34 cellular contexts compared by ENCODE assay signal in the genomic region with DNA sequence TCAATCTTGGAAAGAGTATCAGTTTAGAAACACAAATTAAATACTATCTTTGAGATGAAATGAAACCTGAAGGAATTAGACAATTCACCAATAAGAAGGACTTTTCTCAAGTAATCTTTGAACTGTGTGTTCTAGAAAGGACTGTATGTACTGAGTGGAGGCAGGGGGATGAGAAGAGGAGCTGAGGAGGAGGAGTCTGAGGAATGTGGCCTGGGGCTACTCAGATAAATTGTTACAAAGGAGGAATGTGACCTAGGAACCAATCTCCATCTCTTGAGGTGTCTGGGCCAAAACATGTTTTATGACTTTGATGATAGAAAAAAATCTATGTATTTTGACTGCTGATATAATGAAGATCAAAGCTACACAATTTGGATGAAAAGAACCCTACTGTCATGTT.
A peak's percentile ranks its signal among the peaks of the same experiment; 100 is the strongest.
DNase-seq lines count a peak whose midpoint lies in the region; ATAC-seq and TF ChIP-seq lines count a peak whose summit lies in the region.
"Had no signal": no experiment of that assay in that cellular context is flagged by ENCODE, and none has a peak within 500 bp of the region (broad histone marks: within the 10 kb centered on the region; RNA-seq: fewer than 3 reads in every experiment).

No MANE protein-coding gene starts in this region.

- H3K36me3 ChIP-seq in smooth muscle cell (ENCODE audit: low read depth) (no peaks in the 10 kb centered on the region), BE2C (no peaks in the 10 kb centered on the region)
- H3K36me3 ChIP-seq in effector memory CD4-positive, alpha-beta T cell (ENCODE audit: control insufficient read depth, insufficient read depth, low read length): no peaks in the 10 kb centered on the region
- H3K36me3 ChIP-seq: colonic mucosa, ovary, right atrium auricular region, suprapubic skin, uterus had no signal

- TF ChIP-seq CTCF in smooth muscle cell (IDR thresholded peaks at IDR 0.05; ENCODE audit: borderline replicate concordance, insufficient read depth, poor library complexity, severe bottlenecking) (no peak), BE2C (IDR thresholded peaks at IDR 0.05; ENCODE audit: low read depth, low read length) (no peak)

- peak; percentile 34 for DNase-seq in EL
- peak; percentile 43 for DNase-seq in SW480 (ENCODE audit: low spot score)
- peak; percentile 52 for DNase-seq in kidney tubule cell (ENCODE audit: low spot score)
- no peak for DNase-seq in smooth muscle cell (lab: John Stamatoyannopoulos, UW; ENCODE audit: unreplicated experiment)
- no peak for DNase-seq in effector memory CD4-positive, alpha-beta T cell
- no peak for DNase-seq in BE2C
- no peak for DNase-seq in DMS114 treated with DMSO at 0.1 percent for 48 hours (lab: John Stamatoyannopoulos, UW; ENCODE audit: unreplicated experiment)
- DNase-seq: activated CD4-positive, alpha-beta memory T cell treated with anti-CD3 and anti-CD28 coated beads for 36 hours; activated CD8-positive, alpha-beta memory T cell treated with anti-CD3 and anti-CD28 coated beads, Interleukin-2, amount 50 U/mL, for 4 hours; activated naive CD4-positive, alpha-beta T cell treated with anti-CD3 and anti-CD28 coated beads, Interleukin-2, amount 50 U/mL, for 16 hours; anterior cingulate cortex; CD8-positive, alpha-beta T cell; colonic mucosa; DMS53; effector memory CD8-positive, alpha-beta T cell; erythroblast; GF-D8; head of caudate nucleus; natural killer cell; NCI-H1436 treated with DMSO at 0.1 percent for 48 hours; NCI-H446 treated with DMSO at 0.1 percent for 48 hours; NCI-H82; ovary; stimulated activated CD4-positive, alpha-beta T cell treated with anti-CD3 and anti-CD28 coated beads, Interleukin-12 subunit alpha, Interleukin-12 subunit beta, amount 100 ng/mL, for 4 hours; stimulated activated CD4-positive, alpha-beta T cell treated with anti-CD3 and anti-CD28 coated beads, Interleukin-4, amount 100 ng/mL, for 4 hours; stimulated activated naive B cell treated with anti-CD40 and anti-IgM and Interleukin-4, amounts not matched to agents 10 μg/mL and 1 μg/mL and 100 μg/mL, for 72 hours; T-helper 1 cell; uterus had no signal

- no peak overlapping the region for H3K9ac ChIP-seq in smooth muscle cell (ENCODE audit: low read depth)

- peaks cover 7% of the 10 kb centered on the region for H3F3A ChIP-seq in smooth muscle cell (ENCODE audit: low read depth)

- no peak overlapping the region for H2AFZ ChIP-seq in smooth muscle cell (ENCODE audit: low read depth)

- H3K27me3 ChIP-seq in smooth muscle cell (ENCODE audit: low read depth) (no peaks in the 10 kb centered on the region), BE2C (no peaks in the 10 kb centered on the region)
- H3K27me3 ChIP-seq in effector memory CD4-positive, alpha-beta T cell (replicated peaks; ENCODE audit: control insufficient read depth, insufficient read depth, low read length, poor library complexity, severe bottlenecking): no peaks in the 10 kb centered on the region
- H3K27me3 ChIP-seq: colonic mucosa, ovary, right atrium auricular region, suprapubic skin, uterus had no signal

- H3K4me3 ChIP-seq in smooth muscle cell: no peak overlapping the region
- no peak overlapping the region for H3K4me3 ChIP-seq in effector memory CD4-positive, alpha-beta T cell (ENCODE audit: insufficient read depth, low read depth, low read length, poor library complexity, severe bottlenecking)
- no peak overlapping the region for H3K4me3 ChIP-seq in BE2C (ENCODE audit: low read depth, low read length)
- H3K4me3 ChIP-seq: colonic mucosa, ovary, right atrium auricular region, suprapubic skin, uterus had no signal

- peaks cover 7% of the 10 kb centered on the region for H3K79me2 ChIP-seq in smooth muscle cell (ENCODE audit: low read depth)

- ATAC-seq in HG02623 (IDR thresholded peaks at IDR 0.05; ENCODE audit: unreplicated experiment): no peak
- ATAC-seq: activated CD4-positive, CD25-positive, alpha-beta regulatory T cell treated with anti-CD3 and anti-CD28 coated beads, Interleukin-2, amount 50 U/mL, for 24 hours; CD8-positive, alpha-beta T cell; effector memory CD8-positive, alpha-beta T cell; left lobe of liver; natural killer cell; stimulated activated naive B cell treated with anti-CD40 and anti-IgM and Interleukin-4, amounts not matched to agents 10 μg/mL and 1 μg/mL and 100 μg/mL, for 72 hours had no signal

- H3K9me3 ChIP-seq in smooth muscle cell (replicated peaks; ENCODE audit: low read depth) (no peaks in the 10 kb centered on the region), BE2C (peaks cover 4% of the 10 kb centered on the region; the same call in 1 of the 2 replicates)
- H3K9me3 ChIP-seq in effector memory CD4-positive, alpha-beta T cell (ENCODE audit: control insufficient read depth, low read length): no peaks in the 10 kb centered on the region
- H3K9me3 ChIP-seq: colonic mucosa, ovary, right atrium auricular region, suprapubic skin, uterus had no signal

- no peak overlapping the region for H3K27ac ChIP-seq in smooth muscle cell (ENCODE audit: low read depth)
- no peak overlapping the region for H3K27ac ChIP-seq in effector memory CD4-positive, alpha-beta T cell (ENCODE audit: insufficient read depth, low read length, poor library complexity, severe bottlenecking)
- H3K27ac ChIP-seq: colonic mucosa, right atrium auricular region, RWPE1, suprapubic skin had no signal

- no peaks in the 10 kb centered on the region for H3K4me1 ChIP-seq in smooth muscle cell (ENCODE audit: low read depth)
- H3K4me1 ChIP-seq in effector memory CD4-positive, alpha-beta T cell (ENCODE audit: control insufficient read depth, insufficient read depth, low read length, poor library complexity, severe bottlenecking): no peaks in the 10 kb centered on the region
- H3K4me1 ChIP-seq in BE2C: no peaks in the 10 kb centered on the region
- H3K4me1 ChIP-seq: colonic mucosa had no signal

- H4K20me1 ChIP-seq in smooth muscle cell (ENCODE audit: low read depth): no peaks in the 10 kb centered on the region

- H3K4me2 ChIP-seq in smooth muscle cell: peak overlapping the region; percentile 39

Comparison
In these comparisons a context has a peak if more than half of its experiments do, and no peak if none do; other contexts are left out.
1. DNase-seq: peak in EL (single experiment), SW480 (single experiment) and kidney tubule cell (single experiment); none in smooth muscle cell (single experiment), effector memory CD4-positive, alpha-beta T cell (0 of 3), BE2C (single experiment) and DMS114 treated with DMSO at 0.1 percent for 48 hours (single experiment).